In genomic region chr4:61531188-61531587, GRCh38 we compare ENCODE assay signal across 13 cellular contexts.
DNase-seq lines count a peak whose midpoint lies in the region; ATAC-seq and TF ChIP-seq lines count a peak whose summit lies in the region.
"Had no signal": no experiment of that assay in that cellular context is flagged by ENCODE, and none has a peak within 500 bp of the region (broad histone marks: within the 10 kb centered on the region; RNA-seq: fewer than 3 reads in every experiment).

No MANE protein-coding gene starts in this region.

- peaks cover 6% of the 10 kb centered on the region for H3K9me3 Mint-ChIP-seq in endodermal cell
- H3K9me3 Mint-ChIP-seq in progenitor cell of endocrine pancreas (ENCODE audit: low read depth), result peaks cover 16% of the 10 kb centered on the region

- no peak overlapping the region for H3K9ac ChIP-seq in endodermal cell (ENCODE audit: extremely low read depth, low read length, poor library complexity, severe bottlenecking)

- peaks cover 5% of the 10 kb centered on the region for H3K9me3 ChIP-seq in endodermal cell (ENCODE audit: control insufficient read depth, low read length)
- H3K9me3 ChIP-seq: SJSA1 had no signal

- H3K4me1 Mint-ChIP-seq in endodermal cell, result peaks cover 19% of the 10 kb centered on the region
- H3K4me1 Mint-ChIP-seq in progenitor cell of endocrine pancreas (ENCODE audit: low read depth), result peaks cover 20% of the 10 kb centered on the region
- H3K4me1 Mint-ChIP-seq: CD4-positive, CD25-positive, alpha-beta regulatory T cell had no signal

- H3K27ac Mint-ChIP-seq in endodermal cell (peak overlapping the region; percentile 41), progenitor cell of endocrine pancreas (no peak overlapping the region)
- H3K27ac Mint-ChIP-seq: CD4-positive, CD25-positive, alpha-beta regulatory T cell had no signal

- no peak overlapping the region for H3K4me3 Mint-ChIP-seq in endodermal cell
- no peak overlapping the region for H3K4me3 Mint-ChIP-seq in progenitor cell of endocrine pancreas (ENCODE audit: low read depth)
- H3K4me3 Mint-ChIP-seq: CD4-positive, CD25-positive, alpha-beta regulatory T cell had no signal

- H3K36me3 ChIP-seq in endodermal cell (ENCODE audit: control insufficient read depth, insufficient read depth, low read length), result no peaks in the 10 kb centered on the region
- H3K36me3 ChIP-seq: SJSA1 had no signal

- 96 to 100% methylated on average over 1 to 5 of the region's 5 CpGs for whole genome bisulfite sequencing in endodermal cell (ENCODE audit: insufficient coverage in 1 of 2, insufficient read length in 1 of 2), 2 experiments

- H3K36me3 Mint-ChIP-seq in endodermal cell (ENCODE audit: low read depth), result peaks cover 4% of the 10 kb centered on the region
- peaks cover 2% of the 10 kb centered on the region for H3K36me3 Mint-ChIP-seq in progenitor cell of endocrine pancreas (ENCODE audit: insufficient read depth)
- H3K36me3 Mint-ChIP-seq: CD4-positive, CD25-positive, alpha-beta regulatory T cell had no signal

- intact Hi-C loops in left cardiac atrium (cut with DNase I), result no loop called here

- no peaks in the 10 kb centered on the region for H3K27me3 Mint-ChIP-seq in endodermal cell (ENCODE audit: insufficient read depth)
- H3K27me3 Mint-ChIP-seq in progenitor cell of endocrine pancreas, result no peaks in the 10 kb centered on the region
- H3K27me3 Mint-ChIP-seq: CD4-positive, CD25-positive, alpha-beta regulatory T cell had no signal

- no peak for ATAC-seq in left cardiac atrium

- peak; percentile 14 for DNase-seq in DMS153 treated with DMSO at 0.1 percent for 48 hours (lab: John Stamatoyannopoulos, UW; ENCODE audit: unreplicated experiment)
- DNase-seq in NCI-H187 treated with DMSO at 0.1 percent for 48 hours (lab: John Stamatoyannopoulos, UW), result peak; percentile 28
- DNase-seq in NCI-H69 (lab: John Stamatoyannopoulos, UW), result peak; percentile 89
- no peak for DNase-seq in endodermal cell
- no peak for DNase-seq in NCI-H2196 (lab: John Stamatoyannopoulos, UW; ENCODE audit: unreplicated experiment)
- no peak for DNase-seq in NCI-H1048 (lab: John Stamatoyannopoulos, UW)
- DNase-seq in left cardiac atrium, result no peak
- no peak for DNase-seq in progenitor cell of endocrine pancreas (ENCODE audit: low spot score, unreplicated experiment)
- DNase-seq: ACHN; CD4-positive, CD25-positive, alpha-beta regulatory T cell; Karpas-422; NCI-H2029 had no signal

- H3K27me3 ChIP-seq in endodermal cell (ENCODE audit: control insufficient read depth, insufficient read depth, low read length, poor library complexity, severe bottlenecking), result no peaks in the 10 kb centered on the region
- H3K27me3 ChIP-seq: SJSA1 had no signal

- H3K4me3 ChIP-seq in endodermal cell (ENCODE audit: low read length), result no peak overlapping the region
- H3K4me3 ChIP-seq: SJSA1 had no signal

- peaks cover 9% of the 10 kb centered on the region for H3K4me1 ChIP-seq in endodermal cell (ENCODE audit: control insufficient read depth, insufficient read depth, low read length)
- H3K4me1 ChIP-seq: SJSA1 had no signal

- TF ChIP-seq CTCF in endodermal cell (conservative IDR thresholded peaks at IDR 0.05), result no peak
- TF ChIP-seq CTCF in progenitor cell of endocrine pancreas (IDR thresholded peaks at IDR 0.05; ENCODE audit: unreplicated experiment), result no peak

- no peak overlapping the region for H3K27ac ChIP-seq in endodermal cell (ENCODE audit: low read depth, low read length)
- H3K27ac ChIP-seq: SJSA1 had no signal

Comparison
In these comparisons a context has a peak if more than half of its experiments do, and no peak if none do; other contexts are left out.
1. DNase-seq: peak in DMS153 treated with DMSO at 0.1 percent for 48 hours (single experiment), NCI-H187 treated with DMSO at 0.1 percent for 48 hours (single experiment) and NCI-H69 (single experiment); none in endodermal cell (single experiment), NCI-H2196 (single experiment), NCI-H1048 (single experiment), left cardiac atrium (single experiment) and progenitor cell of endocrine pancreas (single experiment).